Comparison of ENCODE assay signal across 22 cellular contexts in the genomic region with DNA sequence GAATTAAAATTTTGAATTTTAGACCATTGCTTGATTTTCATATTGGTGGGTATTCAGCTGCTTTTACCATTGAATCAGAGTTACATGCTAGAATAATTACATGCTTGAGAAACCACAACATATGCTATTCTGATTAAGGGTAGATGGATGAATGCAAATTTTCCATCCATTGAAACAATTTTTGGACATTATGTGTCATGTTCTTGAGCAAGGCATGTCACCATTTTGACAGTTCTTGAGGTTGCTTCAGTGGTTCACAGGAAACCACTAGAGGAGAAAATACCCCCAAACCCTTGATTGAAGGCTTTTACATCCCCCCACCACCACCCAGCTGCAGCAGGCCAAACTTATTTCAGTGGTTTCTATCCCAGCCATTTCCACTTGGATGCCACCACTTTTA.
"Had no signal": no experiment of that assay in that cellular context is flagged by ENCODE, and none has a peak within 500 bp of the region (broad histone marks: within the 10 kb centered on the region; RNA-seq: fewer than 3 reads in every experiment).

No MANE protein-coding gene starts in this region.

- H3K27ac ChIP-seq: dorsolateral prefrontal cortex, gastrocnemius medialis, heart right ventricle, neutrophil, spleen, thyroid gland had no signal

- FAIRE-seq: urothelium cell line had no signal

- H3K4me3 ChIP-seq: dorsolateral prefrontal cortex, gastrocnemius medialis, heart right ventricle, mucosa of descending colon, spleen, thyroid gland had no signal

- H3K4me3 Mint-ChIP-seq: naive thymus-derived CD8-positive, alpha-beta T cell; stimulated activated memory B cell treated with anti-CD40 and anti-IgM and Interleukin-4, amounts not matched to agents 10 μg/mL and 1 μg/mL and 100 μg/mL, for 72 hours; type B pancreatic cell had no signal

- H3K9me3 ChIP-seq: gastrocnemius medialis, heart right ventricle, mucosa of descending colon, neutrophil, spleen, thyroid gland had no signal

- H3K27me3 Mint-ChIP-seq: naive thymus-derived CD8-positive, alpha-beta T cell; stimulated activated memory B cell treated with anti-CD40 and anti-IgM and Interleukin-4, amounts not matched to agents 10 μg/mL and 1 μg/mL and 100 μg/mL, for 72 hours; type B pancreatic cell had no signal

- DNase-seq: cortex of kidney; dorsolateral prefrontal cortex; effector CD8-positive, alpha-beta T cell; gastrocnemius medialis; heart right ventricle; hypothalamus; islet precursor cell; mammary epithelial cell; mucosa of descending colon; naive thymus-derived CD8-positive, alpha-beta T cell; posterior cingulate gyrus; spleen; stimulated activated CD4-positive, alpha-beta T cell treated with anti-CD3 and anti-CD28 coated beads, Interleukin-15, amount 100 ng/mL, for 24 hours; stimulated activated CD4-positive, alpha-beta T cell treated with anti-CD3 and anti-CD28 coated beads, Interleukin-1b, Interleukin-23, amount 100 ng/mL, for 48 hours; stimulated activated CD4-positive, alpha-beta T cell treated with anti-CD3 and anti-CD28 coated beads, Interleukin-4, amount 100 ng/mL, for 24 hours; thyroid gland had no signal

- H3K9me3 Mint-ChIP-seq: naive thymus-derived CD8-positive, alpha-beta T cell; stimulated activated memory B cell treated with anti-CD40 and anti-IgM and Interleukin-4, amounts not matched to agents 10 μg/mL and 1 μg/mL and 100 μg/mL, for 72 hours; type B pancreatic cell had no signal

- H3K4me1 ChIP-seq: gastrocnemius medialis, heart right ventricle, spleen, thyroid gland had no signal

- H3K4me1 Mint-ChIP-seq: naive thymus-derived CD8-positive, alpha-beta T cell; stimulated activated memory B cell treated with anti-CD40 and anti-IgM and Interleukin-4, amounts not matched to agents 10 μg/mL and 1 μg/mL and 100 μg/mL, for 72 hours had no signal

- H3K27ac Mint-ChIP-seq: naive thymus-derived CD8-positive, alpha-beta T cell; stimulated activated memory B cell treated with anti-CD40 and anti-IgM and Interleukin-4, amounts not matched to agents 10 μg/mL and 1 μg/mL and 100 μg/mL, for 72 hours; type B pancreatic cell had no signal

- ATAC-seq: gastrocnemius medialis; heart right ventricle; left lobe of liver; mucosa of descending colon; naive thymus-derived CD8-positive, alpha-beta T cell; sciatic nerve; stimulated activated memory B cell treated with anti-CD40 and anti-IgM and Interleukin-4, amounts not matched to agents 10 μg/mL and 1 μg/mL and 100 μg/mL, for 72 hours had no signal

- H3K27me3 ChIP-seq: dorsolateral prefrontal cortex, gastrocnemius medialis, heart right ventricle, neutrophil, spleen, thyroid gland had no signal
